14 cellular contexts compared by ENCODE assay signal in genomic region chr6:168526841-168527281, GRCh38.
DNase-seq lines count a peak whose midpoint lies in the region; ATAC-seq, FAIRE-seq and TF ChIP-seq lines count a peak whose summit lies in the region.
"Had no signal": no experiment of that assay in that cellular context is flagged by ENCODE, and none has a peak within 500 bp of the region (broad histone marks: within the 10 kb centered on the region; RNA-seq: fewer than 3 reads in every experiment).

No MANE protein-coding gene starts in this region.

- FAIRE-seq in HepG2 (lab: Jason Lieb, UNC): no peak

- no peak overlapping the region for H3K9ac ChIP-seq in HepG2 (ENCODE audit: insufficient read depth, low read depth, low read length)

- H3K4me3 ChIP-seq in right lobe of liver (no peak overlapping the region), HepG2 (replicated peaks in 1 of 3; ENCODE audit: insufficient read depth in 1 of 3, low read depth in 2 of 3, low read length in 3 of 3) (no peak overlapping the region), fibroblast of the aortic adventitia (ENCODE audit: low read depth, low read length) (no peak overlapping the region)
- H3K4me3 ChIP-seq: SJSA1 had no signal

- no peak overlapping the region for H3K27ac ChIP-seq in right lobe of liver
- no peak overlapping the region for H3K27ac ChIP-seq in HepG2 (ENCODE audit: extremely low read length, insufficient read depth, low read length)
- H3K27ac ChIP-seq: SJSA1 had no signal

- BruUV-seq in HepG2 (replicated peaks; lab: Mats Ljungman, UMichigan): no TSS peak

- intact Hi-C loops in right lobe of liver (cut with DNase I) (no loop called here), HepG2 (cut with micrococcal nuclease; ENCODE audit: unreplicated experiment) (no loop called here)

- TF ChIP-seq EP300 in HepG2 (IDR thresholded peaks at IDR 0.05; ENCODE audit: low read depth in 2 of 2, low read length in 2 of 2) (no peak), HepG2 (CRISPR knock-in tag; IDR thresholded peaks at IDR 0.05; ENCODE audit: borderline replicate concordance) (no peak)

- TF ChIP-seq CTCF in right lobe of liver (IDR thresholded peaks at IDR 0.05) (no peak), HepG2 (CRISPR knock-in tag; IDR thresholded peaks at IDR 0.05) (no peak), fibroblast of the aortic adventitia (IDR thresholded peaks at IDR 0.05; ENCODE audit: insufficient read depth, low read length) (no peak), omental fat pad (IDR thresholded peaks at IDR 0.05) (no peak)

- in situ Hi-C loops in HepG2 (cut with HindIII; ENCODE audit: extremely low pct_ligation_motif_present, low pct_unique_long_range_greater_than_20kb): no loop called here

- no peak overlapping the region for H2AFZ ChIP-seq in HepG2 (ENCODE audit: low read length)

- TF ChIP-seq POLR2A in right lobe of liver (IDR thresholded peaks at IDR 0.05): no peak
- no peak for TF ChIP-seq POLR2A in HepG2 (IDR thresholded peaks at IDR 0.05; ENCODE audit: insufficient read depth in 1 of 2, low read depth in 2 of 2, low read length in 2 of 2)

- H3K9me3 ChIP-seq in right lobe of liver: no peaks in the 10 kb centered on the region
- no peaks in the 10 kb centered on the region for H3K9me3 ChIP-seq in HepG2 (ENCODE audit: low read length)

- H3K4me1 ChIP-seq in right lobe of liver: no peaks in the 10 kb centered on the region
- no peaks in the 10 kb centered on the region for H3K4me1 ChIP-seq in HepG2 (ENCODE audit: insufficient read depth, low read length)
- H3K4me1 ChIP-seq: SJSA1 had no signal

- no peak overlapping the region for H3K4me2 ChIP-seq in HepG2 (ENCODE audit: low read depth, low read length)

- H3K79me2 ChIP-seq in HepG2 (ENCODE audit: insufficient read depth, low read length): no peaks in the 10 kb centered on the region

- H3K27me3 ChIP-seq in right lobe of liver (no peaks in the 10 kb centered on the region), HepG2 (ENCODE audit: control insufficient read depth in 1 of 2, insufficient read depth in 2 of 2, low read length in 2 of 2) (peaks cover 4 to 62% of the 10 kb centered on the region in 2 experiments; a peak in 4 of 5 replicates)
- H3K27me3 ChIP-seq: SJSA1 had no signal

- DNase-seq in right lobe of liver (no peak), HepG2 (ENCODE audit: low spot score) (no peak), fibroblast of the aortic adventitia (ENCODE audit: low read depth) (peak; percentile 67), omental fat pad (ENCODE audit: low spot score) (no peak), OCI-M1 (lab: John Stamatoyannopoulos, UW) (no peak), pons (ENCODE audit: low spot score) (no peak), NCI-H446 (lab: John Stamatoyannopoulos, UW) (no peak), T-helper 2 cell (no peak)
- DNase-seq: ACHN, foreskin melanocyte, naive B cell, NCI-H1694 treated with DMSO at 0.1 percent for 48 hours had no signal

- H4K20me1 ChIP-seq in HepG2 (ENCODE audit: insufficient read depth, low read length): no peaks in the 10 kb centered on the region

- ATAC-seq in right lobe of liver (peak in 3 of 4 donors; percentile 23 to 58 (median 42)), HepG2 (no peak), omental fat pad (ENCODE audit: low FRiP score) (peak; percentile 46)
- ATAC-seq: activated naive CD4-positive, alpha-beta T cell treated with anti-CD3 and anti-CD28 coated beads, Interleukin-2, amount 50 U/mL, for 72 hours had no signal

- CTCF ChIA-PET in HepG2 (lab: Yijun Ruan, JAX; ENCODE audit: low intra/inter-chr PET ratio, low total read pairs): no interaction called here

- POLR2A ChIA-PET in HepG2 (lab: Yijun Ruan, JAX): no interaction called here

- WGBS in right lobe of liver (ENCODE audit: insufficient coverage, low coverage, low lambda C conversion rate, missing lambda C conversion rate): 30% methylated on average over 5 of the region's 8 CpGs
- 10% methylated on average over 5 of the region's 8 CpGs for WGBS in HepG2 (ENCODE audit: low lambda C conversion rate)

- H3K36me3 ChIP-seq in right lobe of liver (no peaks in the 10 kb centered on the region), HepG2 (replicated peaks in 1 of 2; ENCODE audit: control insufficient read depth in 1 of 2, insufficient read depth in 2 of 2, low read length in 2 of 2) (no peaks in the 10 kb centered on the region)
- H3K36me3 ChIP-seq: SJSA1 had no signal

- no peak for TF ChIP-seq RAD21 in HepG2 (CRISPR knock-in tag; IDR thresholded peaks at IDR 0.05)

TF ChIP-seq in HepG2, 621 proteins besides CTCF, POLR2A, EP300 and RAD21:
- TF ChIP-seq SATB2 (CRISPR knock-in tag; IDR thresholded peaks at IDR 0.05) (no peak), ZNF572 (CRISPR knock-in tag; IDR thresholded peaks at IDR 0.05) (no peak), KLF12 (CRISPR knock-in tag; IDR thresholded peaks at IDR 0.05; ENCODE audit: borderline replicate concordance) (no peak), FOXP1 (IDR thresholded peaks at IDR 0.05) (no peak), FOXP1 (CRISPR knock-in tag; IDR thresholded peaks at IDR 0.05) (no peak), ZNF264 (CRISPR knock-in tag; IDR thresholded peaks at IDR 0.05) (no peak)
- TF ChIP-seq, protein P1, sequence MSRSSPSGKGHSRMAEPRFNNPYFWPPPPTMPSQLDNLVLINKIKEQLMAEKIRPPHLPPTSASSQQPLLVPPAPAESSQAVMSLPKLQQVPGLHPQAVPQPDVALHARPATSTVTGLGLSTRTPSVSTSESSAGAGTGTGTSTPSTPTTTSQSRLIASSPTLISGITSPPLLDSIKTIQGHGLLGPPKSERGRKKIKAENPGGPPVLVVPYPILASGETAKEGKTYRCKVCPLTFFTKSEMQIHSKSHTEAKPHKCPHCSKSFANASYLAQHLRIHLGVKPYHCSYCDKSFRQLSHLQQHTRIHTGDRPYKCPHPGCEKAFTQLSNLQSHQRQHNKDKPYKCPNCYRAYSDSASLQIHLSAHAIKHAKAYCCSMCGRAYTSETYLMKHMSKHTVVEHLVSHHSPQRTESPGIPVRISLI (CRISPR knock-in tag; IDR thresholded peaks at IDR 0.05; ENCODE audit: borderline replicate concordance): no peak
- TF ChIP-seq, protein P2, sequence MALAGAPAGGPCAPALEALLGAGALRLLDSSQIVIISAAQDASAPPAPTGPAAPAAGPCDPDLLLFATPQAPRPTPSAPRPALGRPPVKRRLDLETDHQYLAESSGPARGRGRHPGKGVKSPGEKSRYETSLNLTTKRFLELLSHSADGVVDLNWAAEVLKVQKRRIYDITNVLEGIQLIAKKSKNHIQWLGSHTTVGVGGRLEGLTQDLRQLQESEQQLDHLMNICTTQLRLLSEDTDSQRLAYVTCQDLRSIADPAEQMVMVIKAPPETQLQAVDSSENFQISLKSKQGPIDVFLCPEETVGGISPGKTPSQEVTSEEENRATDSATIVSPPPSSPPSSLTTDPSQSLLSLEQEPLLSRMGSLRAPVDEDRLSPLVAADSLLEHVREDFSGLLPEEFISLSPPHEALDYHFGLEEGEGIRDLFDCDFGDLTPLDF (CRISPR knock-in tag; IDR thresholded peaks at IDR 0.05): no peak
